1 cellular context compared by ENCODE assay signal in genomic region chr19:57282011-57282636, GRCh38.
TF ChIP-seq lines count a peak whose summit lies in the region.

No MANE protein-coding gene starts in this region.

TF ChIP-seq in HepG2, 621 proteins besides CTCF, POLR2A, EP300 and RAD21:
- TF ChIP-seq ZBTB1 (CRISPR knock-in tag; IDR thresholded peaks at IDR 0.05; ENCODE audit: borderline replicate concordance) (no peak), FOXO1 (CRISPR knock-in tag; IDR thresholded peaks at IDR 0.05) (no peak), CBX5 (CRISPR knock-in tag; IDR thresholded peaks at IDR 0.05; ENCODE audit: borderline replicate concordance) (no peak), ZNF383 (CRISPR knock-in tag; IDR thresholded peaks at IDR 0.05; ENCODE audit: borderline replicate concordance) (no peak), SNAPC2 (CRISPR knock-in tag; IDR thresholded peaks at IDR 0.05) (no peak), CEBPG (CRISPR knock-in tag; IDR thresholded peaks at IDR 0.05) (no peak), AKNA (CRISPR knock-in tag; IDR thresholded peaks at IDR 0.05; ENCODE audit: borderline replicate concordance) (no peak), LCORL (IDR thresholded peaks at IDR 0.05) (no peak), LCORL (CRISPR knock-in tag; IDR thresholded peaks at IDR 0.05) (no peak)
